In genomic region chr18:6194640-6195039, GRCh38 we compare ENCODE assay signal across 37 cellular contexts.
"Had no signal": no experiment of that assay in that cellular context is flagged by ENCODE, and none has a peak within 500 bp of the region (broad histone marks: within the 10 kb centered on the region; RNA-seq: fewer than 3 reads in every experiment).

No MANE protein-coding gene starts in this region.

- H3K27ac ChIP-seq: adrenal gland, ascending aorta, body of pancreas, brain microvascular endothelial cell, breast epithelium, cardiac muscle cell had no signal

- H3K36me3 Mint-ChIP-seq: activated naive CD4-positive, alpha-beta T cell treated with anti-CD3 and anti-CD28 coated beads, Interleukin-2, amount 10 ng/mL, durations not matched to agents 7 days and 5 days; activated naive CD4-positive, alpha-beta T cell treated with anti-CD3 and anti-CD28 coated beads, Interleukin-2, amount 50 U/mL, for 24 hours; activated naive CD8-positive, alpha-beta T cell; activated naive CD8-positive, alpha-beta T cell treated with anti-CD3 and anti-CD28 coated beads for 36 hours; activated naive CD8-positive, alpha-beta T cell treated with anti-CD3 and anti-CD28 coated beads, Interleukin-2, amount 10 ng/mL, durations not matched to agents 7 days and 5 days; brain had no signal

- H3K36me3 ChIP-seq: adrenal gland, ascending aorta, brain microvascular endothelial cell, breast epithelium, cardiac muscle cell had no signal

- ATAC-seq: activated naive CD4-positive, alpha-beta T cell treated with anti-CD3 and anti-CD28 coated beads, Interleukin-2, amount 50 U/mL, for 72 hours; activated naive CD8-positive, alpha-beta T cell treated with anti-CD3 and anti-CD28 coated beads, Interleukin-2, amount 50 U/mL, for 24 hours; activated T-cell treated with anti-CD3 and anti-CD28 coated beads, Interleukin-2, amount 50 U/mL, for 4 hours; activated T-cell treated with anti-CD3 and anti-CD28 coated beads, Interleukin-2, amount 50 U/mL, for 72 hours; activated T-helper 17 cell treated with anti-CD3 and anti-CD28 coated beads, Interleukin-2, amount 50 U/mL, for 72 hours; body of pancreas had no signal

- DNase-seq: activated effector memory CD4-positive, alpha-beta T cell treated with anti-CD3 and anti-CD28 coated beads, Interleukin-2, amount 50 U/mL, for 16 hours; activated effector memory CD4-positive, alpha-beta T cell treated with Interleukin-2 at 50 U/mL for 16 hours; activated gamma-delta T cell; activated gamma-delta T cell treated with Interleukin-2 at 50 U/mL for 16 hours; activated naive CD4-positive, alpha-beta T cell; activated naive CD4-positive, alpha-beta T cell treated with anti-CD3 and anti-CD28 coated beads for 36 hours; activated naive CD4-positive, alpha-beta T cell treated with anti-CD3 and anti-CD28 coated beads, Interleukin-2, amount 10 ng/mL, durations not matched to agents 7 days and 5 days; activated naive CD4-positive, alpha-beta T cell treated with anti-CD3 and anti-CD28 coated beads, Interleukin-2, amount 50 U/mL, for 16 hours; activated naive CD4-positive, alpha-beta T cell treated with Interleukin-2 at 50 U/mL for 16 hours; activated naive CD8-positive, alpha-beta T cell treated with anti-CD3 and anti-CD28 coated beads for 36 hours; activated naive CD8-positive, alpha-beta T cell treated with anti-CD3 and anti-CD28 coated beads, Interleukin-2, amount 10 ng/mL, durations not matched to agents 7 days and 5 days; activated naive CD8-positive, alpha-beta T cell treated with anti-CD3 and anti-CD28 coated beads, Interleukin-2, amount 50 U/mL, for 24 hours; activated T-cell treated with anti-CD3 and anti-CD28 coated beads, Interleukin-2, amount 50 U/mL, for 1 hour; activated T-cell treated with anti-CD3 and anti-CD28 coated beads, Interleukin-2, amount 50 U/mL, for 24 hours; activated T-cell treated with anti-CD3 and anti-CD28 coated beads, Interleukin-2, amount 50 U/mL, for 4 hours; activated T-cell treated with anti-CD3 and anti-CD28 coated beads, Interleukin-2, amount 50 U/mL, for 48 hours; activated T-cell treated with anti-CD3 and anti-CD28 coated beads, Interleukin-2, amount 50 U/mL, for 72 hours; adrenal gland; amniotic stem cell; amygdala; aorta; body of pancreas; brain microvascular endothelial cell; central memory CD4-positive, alpha-beta T cell; cerebellar nuclear complex had no signal

- H3K4me3 ChIP-seq: adrenal gland, ascending aorta, body of pancreas, breast epithelium, cardiac muscle cell had no signal

- H3K27me3 Mint-ChIP-seq: activated naive CD4-positive, alpha-beta T cell treated with anti-CD3 and anti-CD28 coated beads, Interleukin-2, amount 10 ng/mL, durations not matched to agents 7 days and 5 days; activated naive CD4-positive, alpha-beta T cell treated with anti-CD3 and anti-CD28 coated beads, Interleukin-2, amount 50 U/mL, for 24 hours; activated naive CD8-positive, alpha-beta T cell; activated naive CD8-positive, alpha-beta T cell treated with anti-CD3 and anti-CD28 coated beads for 36 hours; activated naive CD8-positive, alpha-beta T cell treated with anti-CD3 and anti-CD28 coated beads, Interleukin-2, amount 10 ng/mL, durations not matched to agents 7 days and 5 days; activated naive CD8-positive, alpha-beta T cell treated with anti-CD3 and anti-CD28 coated beads, Interleukin-2, amount 50 U/mL, for 24 hours; activated T-cell treated with anti-CD3 and anti-CD28 coated beads, Interleukin-2, amount 50 U/mL, for 24 hours; activated T-helper 17 cell treated with anti-CD3 and anti-CD28 coated beads, Interleukin-2, amount 50 U/mL, for 72 hours; central memory CD8-positive, alpha-beta T cell had no signal

- H3K9me3 ChIP-seq: ascending aorta, body of pancreas had no signal

- H3K4me1 ChIP-seq: adrenal gland, ascending aorta, body of pancreas, breast epithelium had no signal

- H3K27ac Mint-ChIP-seq: activated naive CD4-positive, alpha-beta T cell treated with anti-CD3 and anti-CD28 coated beads for 36 hours; activated naive CD4-positive, alpha-beta T cell treated with anti-CD3 and anti-CD28 coated beads, Interleukin-2, amount 10 ng/mL, durations not matched to agents 7 days and 5 days; activated naive CD4-positive, alpha-beta T cell treated with anti-CD3 and anti-CD28 coated beads, Interleukin-2, amount 50 U/mL, for 24 hours; activated naive CD4-positive, alpha-beta T cell treated with anti-CD3 and anti-CD28 coated beads, Interleukin-2, amount 50 U/mL, for 72 hours; activated naive CD8-positive, alpha-beta T cell; activated naive CD8-positive, alpha-beta T cell treated with anti-CD3 and anti-CD28 coated beads for 36 hours; activated naive CD8-positive, alpha-beta T cell treated with anti-CD3 and anti-CD28 coated beads, Interleukin-2, amount 10 ng/mL, durations not matched to agents 7 days and 5 days; activated naive CD8-positive, alpha-beta T cell treated with anti-CD3 and anti-CD28 coated beads, Interleukin-2, amount 50 U/mL, for 24 hours; activated T-cell treated with anti-CD3 and anti-CD28 coated beads, Interleukin-2, amount 50 U/mL, for 24 hours; activated T-cell treated with anti-CD3 and anti-CD28 coated beads, Interleukin-2, amount 50 U/mL, for 72 hours; activated T-helper 1 cell treated with anti-CD3 and anti-CD28 coated beads, Interleukin-12 subunit alpha, Interleukin-12 subunit beta, Interleukin-2, Interleukin-4 antibody, amounts not matched to agents 30 ng/mL and 10 ng/mL and 1 ng/mL, durations not matched to agents 14 hours and 24 hours and 36 hours; activated T-helper 17 cell treated with anti-CD3 and anti-CD28 coated beads, Interleukin-2, amount 50 U/mL, for 72 hours; activated T-helper 2 cell treated with anti-CD3 and anti-CD28 coated beads, Interferon-gamma antibody, Interleukin-2, Interleukin-4, amounts not matched to agents 10 μg/mL and 5 μg/mL and 100 μg/mL, durations not matched to agents 14 hours and 24 hours and 36 hours; brain had no signal

- H3K4me3 Mint-ChIP-seq: activated naive CD4-positive, alpha-beta T cell treated with anti-CD3 and anti-CD28 coated beads for 36 hours; activated naive CD4-positive, alpha-beta T cell treated with anti-CD3 and anti-CD28 coated beads, Interleukin-2, amount 10 ng/mL, durations not matched to agents 7 days and 5 days; activated naive CD4-positive, alpha-beta T cell treated with anti-CD3 and anti-CD28 coated beads, Interleukin-2, amount 50 U/mL, for 24 hours; activated naive CD8-positive, alpha-beta T cell; activated naive CD8-positive, alpha-beta T cell treated with anti-CD3 and anti-CD28 coated beads for 36 hours; activated naive CD8-positive, alpha-beta T cell treated with anti-CD3 and anti-CD28 coated beads, Interleukin-2, amount 10 ng/mL, durations not matched to agents 7 days and 5 days; activated naive CD8-positive, alpha-beta T cell treated with anti-CD3 and anti-CD28 coated beads, Interleukin-2, amount 50 U/mL, for 24 hours; activated T-cell treated with anti-CD3 and anti-CD28 coated beads, Interleukin-2, amount 50 U/mL, for 24 hours; activated T-cell treated with anti-CD3 and anti-CD28 coated beads, Interleukin-2, amount 50 U/mL, for 4 hours; activated T-cell treated with anti-CD3 and anti-CD28 coated beads, Interleukin-2, amount 50 U/mL, for 72 hours; activated T-helper 1 cell treated with anti-CD3 and anti-CD28 coated beads, Interleukin-12 subunit alpha, Interleukin-12 subunit beta, Interleukin-2, Interleukin-4 antibody, amounts not matched to agents 30 ng/mL and 10 ng/mL and 1 ng/mL, durations not matched to agents 14 hours and 24 hours and 36 hours; activated T-helper 17 cell treated with anti-CD3 and anti-CD28 coated beads, Interleukin-2, amount 50 U/mL, for 72 hours; brain; central memory CD8-positive, alpha-beta T cell had no signal

- H3K27me3 ChIP-seq: adrenal gland, ascending aorta, body of pancreas, brain microvascular endothelial cell, breast epithelium, cardiac muscle cell had no signal

- FAIRE-seq: astrocyte had no signal

- H3K9me3 Mint-ChIP-seq: activated naive CD4-positive, alpha-beta T cell treated with anti-CD3 and anti-CD28 coated beads for 36 hours; activated naive CD8-positive, alpha-beta T cell treated with anti-CD3 and anti-CD28 coated beads for 36 hours; activated naive CD8-positive, alpha-beta T cell treated with anti-CD3 and anti-CD28 coated beads, Interleukin-2, amount 50 U/mL, for 24 hours; activated T-helper 1 cell treated with anti-CD3 and anti-CD28 coated beads, Interleukin-12 subunit alpha, Interleukin-12 subunit beta, Interleukin-2, Interleukin-4 antibody, amounts not matched to agents 30 ng/mL and 10 ng/mL and 1 ng/mL, durations not matched to agents 14 hours and 24 hours and 36 hours; activated T-helper 2 cell treated with anti-CD3 and anti-CD28 coated beads, Interferon-gamma antibody, Interleukin-2, Interleukin-4, amounts not matched to agents 10 μg/mL and 5 μg/mL and 100 μg/mL, durations not matched to agents 14 hours and 24 hours and 36 hours; brain had no signal

- H3K4me1 Mint-ChIP-seq: activated naive CD4-positive, alpha-beta T cell treated with anti-CD3 and anti-CD28 coated beads, Interleukin-2, amount 10 ng/mL, durations not matched to agents 7 days and 5 days; activated naive CD4-positive, alpha-beta T cell treated with anti-CD3 and anti-CD28 coated beads, Interleukin-2, amount 50 U/mL, for 24 hours; activated naive CD8-positive, alpha-beta T cell treated with anti-CD3 and anti-CD28 coated beads for 36 hours; activated naive CD8-positive, alpha-beta T cell treated with anti-CD3 and anti-CD28 coated beads, Interleukin-2, amount 10 ng/mL, durations not matched to agents 7 days and 5 days; activated naive CD8-positive, alpha-beta T cell treated with anti-CD3 and anti-CD28 coated beads, Interleukin-2, amount 50 U/mL, for 24 hours; activated T-helper 17 cell treated with anti-CD3 and anti-CD28 coated beads, Interleukin-2, amount 50 U/mL, for 72 hours; brain; central memory CD8-positive, alpha-beta T cell had no signal
